Comparison of ENCODE assay signal across 9 cellular contexts in genomic region chr11:119422505-119423416, GRCh38. TPM values are rescaled to one million over a fixed set of nuclear protein-coding genes. Genes with fewer than 3 reads are reported as not detected.
DNase-seq lines count a peak whose midpoint lies in the region; ATAC-seq lines count a peak whose summit lies in the region.
"Had no signal": no experiment of that assay in that cellular context is flagged by ENCODE, and none has a peak within 500 bp of the region (broad histone marks: within the 10 kb centered on the region; RNA-seq: fewer than 3 reads in every experiment).

TSS of gene THY1 (minus strand) at chr11:119423172. CDS start at chr11:119420905, 2,267 bp downstream.

- H3K36me3 ChIP-seq in BLaER1 treated with 17β-estradiol and CSF1 and Interleukin-3, amounts not matched to agents 10 nM and 100 nM, result no peaks in the 10 kb centered on the region
- no peaks in the 10 kb centered on the region for H3K36me3 ChIP-seq in thymus (ENCODE audit: control insufficient read depth, insufficient read depth)
- H3K36me3 ChIP-seq: neutrophil had no signal

- peaks cover 0 to 24% (median 7%) of the 10 kb centered on the region in 11 experiments; a peak in 12 of 22 replicates for H4K20me1 ChIP-seq in BLaER1 treated with 17β-estradiol and CSF1 and Interleukin-3, amounts not matched to agents 10 nM and 100 nM

- H3K9me3 ChIP-seq in BLaER1 treated with 17β-estradiol and CSF1 and Interleukin-3, amounts not matched to agents 10 nM and 100 nM (replicated peaks in 1 of 11), result peaks cover 0 to 7% (median 0%) of the 10 kb centered on the region in 11 experiments; a peak in 3 of 22 replicates
- H3K9me3 ChIP-seq in thymus (ENCODE audit: control insufficient read depth), result no peaks in the 10 kb centered on the region
- H3K9me3 ChIP-seq: neutrophil had no signal

- H3K27me3 ChIP-seq in BLaER1 treated with 17β-estradiol and CSF1 and Interleukin-3, amounts not matched to agents 10 nM and 100 nM, result peaks cover 51 to 63% (median 60%) of the 10 kb centered on the region in 11 experiments
- H3K27me3 ChIP-seq in thymus (ENCODE audit: control insufficient read depth, insufficient read depth), result peaks cover 34% of the 10 kb centered on the region

- H3K9ac ChIP-seq in BLaER1 treated with 17β-estradiol and CSF1 and Interleukin-3, amounts not matched to agents 10 nM and 100 nM, result peak within 1 kb of the TSS in 7 of 11 experiments; percentile 19 to 42 (median 28); a peak in 7 of 22 replicates

- H3K4me2 ChIP-seq in BLaER1 treated with 17β-estradiol and CSF1 and Interleukin-3, amounts not matched to agents 10 nM and 100 nM, result peak within 1 kb of the TSS; percentile 64 to 92 (median 85)

- ATAC-seq in HG03565 (IDR thresholded peaks at IDR 0.05; ENCODE audit: unreplicated experiment) (no peak), HG02981 (IDR thresholded peaks at IDR 0.05; ENCODE audit: unreplicated experiment) (no peak)

- no peak within 1 kb of the TSS for H3K27ac ChIP-seq in BLaER1 treated with 17β-estradiol and CSF1 and Interleukin-3, amounts not matched to agents 10 nM and 100 nM
- peak within 1 kb of the TSS; percentile 84 for H3K27ac ChIP-seq in cingulate gyrus (ENCODE audit: low read depth, low read length)
- H3K27ac ChIP-seq in thymus (ENCODE audit: low read depth), result no peak within 1 kb of the TSS
- H3K27ac ChIP-seq: neutrophil had no signal

- WGBS in thymus, result 1% methylated on average over 60 of the region's 60 CpGs

- H3K4me1 ChIP-seq in BLaER1 treated with 17β-estradiol and CSF1 and Interleukin-3, amounts not matched to agents 10 nM and 100 nM, result peaks cover 13 to 27% (median 17%) of the 10 kb centered on the region in 10 experiments
- H3K4me1 ChIP-seq in thymus (ENCODE audit: control insufficient read depth, insufficient read depth, low read length), result no peaks in the 10 kb centered on the region

- H3K4me3 ChIP-seq in BLaER1 treated with 17β-estradiol and CSF1 and Interleukin-3, amounts not matched to agents 10 nM and 100 nM, result peak within 1 kb of the TSS; percentile 39 to 66 (median 52)
- peak within 1 kb of the TSS; percentile 26 for H3K4me3 ChIP-seq in thymus (ENCODE audit: low read length)

- peak; percentile 28 to 48 for DNase-seq in NCI-H1930 (lab: John Stamatoyannopoulos, UW)
- DNase-seq in mesenteric fat pad (ENCODE audit: low spot score), result peak; percentile 88
- DNase-seq in SHP77 (lab: John Stamatoyannopoulos, UW), result no peak

RNA-seq across cellular contexts. Expression of gene THY1, which starts in this region (rescaled TPM):
- total RNA-seq in mesenteric fat pad, result 33.4 TPM
- 15.3 TPM for polyA plus RNA-seq in thymus

Comparison
In these comparisons a context has a peak if more than half of its experiments do, and no peak if none do; other contexts are left out.
1. DNase-seq: peak in NCI-H1930 (2 of 2) and mesenteric fat pad (single experiment); none in SHP77 (0 of 2).